In genomic region chr13:77896536-77896935, GRCh38 we compare ENCODE assay signal across 15 cellular contexts. TPM values are rescaled to one million over a fixed set of nuclear protein-coding genes. Genes with fewer than 3 reads are reported as not detected.
A peak's percentile ranks its signal among the peaks of the same experiment; 100 is the strongest.
DNase-seq lines count a peak whose midpoint lies in the region; ATAC-seq, FAIRE-seq and TF ChIP-seq lines count a peak whose summit lies in the region.
"Had no signal": no experiment of that assay in that cellular context is flagged by ENCODE, and none has a peak within 500 bp of the region (broad histone marks: within the 10 kb centered on the region; RNA-seq: fewer than 3 reads in every experiment).

No MANE protein-coding gene starts in this region.

- H3K4me1 ChIP-seq in testis: no peaks in the 10 kb centered on the region

- H3K4me3 ChIP-seq in fibroblast of pulmonary artery (replicated peaks; ENCODE audit: low read depth, low read length) (no peak overlapping the region), testis (no peak overlapping the region)
- H3K4me3 ChIP-seq: BLaER1 treated with 17β-estradiol and CSF1 and Interleukin-3, amounts not matched to agents 10 nM and 100 nM had no signal

- H3K4me3 Mint-ChIP-seq in WTC11: no peak overlapping the region
- no peak overlapping the region for H3K4me3 Mint-ChIP-seq in mesothelial cell of epicardium
- H3K4me3 Mint-ChIP-seq: activated CD8-positive, alpha-beta memory T cell treated with anti-CD3 and anti-CD28 coated beads, Interleukin-2, amount 10 ng/mL, durations not matched to agents 7 days and 5 days; stimulated activated memory B cell treated with anti-CD40 and anti-IgM and Interleukin-4, amounts not matched to agents 10 μg/mL and 1 μg/mL and 100 μg/mL, for 72 hours had no signal

- DNase-seq in WTC11 (ENCODE audit: low spot score) (no peak), fibroblast of pulmonary artery (ENCODE audit: low read depth) (peak; percentile 95), mesothelial cell of epicardium (ENCODE audit: low spot score in 2 of 2, unreplicated experiment in 2 of 2) (no peak), testis (peak; percentile 44), mucosa of gallbladder (ENCODE audit: low spot score) (no peak), HTR-8/SVneo (ENCODE audit: insufficient read length, low spot score) (no peak), HPDE6-E6E7 (ENCODE audit: extremely low spot score) (no peak)
- DNase-seq: activated CD8-positive, alpha-beta memory T cell treated with anti-CD3 and anti-CD28 coated beads, Interleukin-2, amount 10 ng/mL, durations not matched to agents 7 days and 5 days; activated naive CD4-positive, alpha-beta T cell treated with anti-CD3 and anti-CD28 coated beads, Interleukin-2, amount 50 U/mL, for 16 hours; NCI-H2081 treated with DMSO at 0.1 percent for 48 hours; stimulated activated CD4-positive, alpha-beta T cell treated with anti-CD3 and anti-CD28 coated beads, Interleukin-4, amount 100 ng/mL, for 1 hour had no signal

- no peak for ATAC-seq in WTC11
- ATAC-seq in GM19351 (IDR thresholded peaks at IDR 0.05; ENCODE audit: unreplicated experiment): no peak
- ATAC-seq: activated CD8-positive, alpha-beta memory T cell treated with anti-CD3 and anti-CD28 coated beads, Interleukin-2, amount 10 ng/mL, durations not matched to agents 7 days and 5 days; stimulated activated memory B cell treated with anti-CD40 and anti-IgM and Interleukin-4, amounts not matched to agents 10 μg/mL and 1 μg/mL and 100 μg/mL, for 72 hours had no signal

- H3K4me1 Mint-ChIP-seq in WTC11 (peaks cover 31% of the 10 kb centered on the region), mesothelial cell of epicardium (peaks cover 16% of the 10 kb centered on the region)
- H3K4me1 Mint-ChIP-seq: activated CD8-positive, alpha-beta memory T cell treated with anti-CD3 and anti-CD28 coated beads, Interleukin-2, amount 10 ng/mL, durations not matched to agents 7 days and 5 days had no signal

- intact Hi-C loops in testis (cut with DNase I; ENCODE audit: low total_unique reads): no loop called here

- TF ChIP-seq POLR2A in testis (IDR thresholded peaks at IDR 0.05): no peak

- no peak for FAIRE-seq in HTR-8/SVneo (lab: Jason Lieb, UNC)
- FAIRE-seq: colon had no signal

- H3K36me3 ChIP-seq in testis (ENCODE audit: low read depth, missing control alignments): no peaks in the 10 kb centered on the region
- H3K36me3 ChIP-seq: BLaER1 treated with 17β-estradiol and CSF1 and Interleukin-3, amounts not matched to agents 10 nM and 100 nM had no signal

- no peaks in the 10 kb centered on the region for H3K27me3 ChIP-seq in testis
- H3K27me3 ChIP-seq: BLaER1 treated with 17β-estradiol and CSF1 and Interleukin-3, amounts not matched to agents 10 nM and 100 nM had no signal

- 51 to 64% methylated on average over 8 of the region's 8 CpGs for WGBS in testis, 2 donors

- POLR2A ChIA-PET in WTC11 (lab: Charles Lee): no interaction called here

- no peaks in the 10 kb centered on the region for H3K9me3 Mint-ChIP-seq in WTC11
- H3K9me3 Mint-ChIP-seq in mesothelial cell of epicardium: no peaks in the 10 kb centered on the region
- H3K9me3 Mint-ChIP-seq: stimulated activated memory B cell treated with anti-CD40 and anti-IgM and Interleukin-4, amounts not matched to agents 10 μg/mL and 1 μg/mL and 100 μg/mL, for 72 hours had no signal

- H3K9me3 ChIP-seq in testis: no peaks in the 10 kb centered on the region
- H3K9me3 ChIP-seq: BLaER1 treated with 17β-estradiol and CSF1 and Interleukin-3, amounts not matched to agents 10 nM and 100 nM had no signal

- TF ChIP-seq CTCF in WTC11 (IDR thresholded peaks at IDR 0.05): no peak
- no peak for TF ChIP-seq CTCF in fibroblast of pulmonary artery (IDR thresholded peaks at IDR 0.05; ENCODE audit: low read length, missing control alignments)
- TF ChIP-seq CTCF in mesothelial cell of epicardium (IDR thresholded peaks at IDR 0.05; ENCODE audit: unreplicated experiment): no peak
- no peak for TF ChIP-seq CTCF in testis (IDR thresholded peaks at IDR 0.05)

- peaks cover 37% of the 10 kb centered on the region for H3K36me3 Mint-ChIP-seq in WTC11
- H3K36me3 Mint-ChIP-seq in mesothelial cell of epicardium: no peaks in the 10 kb centered on the region
- H3K36me3 Mint-ChIP-seq: activated CD8-positive, alpha-beta memory T cell treated with anti-CD3 and anti-CD28 coated beads, Interleukin-2, amount 10 ng/mL, durations not matched to agents 7 days and 5 days; stimulated activated memory B cell treated with anti-CD40 and anti-IgM and Interleukin-4, amounts not matched to agents 10 μg/mL and 1 μg/mL and 100 μg/mL, for 72 hours had no signal

- no peaks in the 10 kb centered on the region for H3K27me3 Mint-ChIP-seq in WTC11 (ENCODE audit: low read depth)
- no peaks in the 10 kb centered on the region for H3K27me3 Mint-ChIP-seq in mesothelial cell of epicardium (ENCODE audit: low read depth)
- H3K27me3 Mint-ChIP-seq: activated CD8-positive, alpha-beta memory T cell treated with anti-CD3 and anti-CD28 coated beads, Interleukin-2, amount 10 ng/mL, durations not matched to agents 7 days and 5 days had no signal

- CTCF ChIA-PET in WTC11 (lab: Charles Lee): interaction anchor here (1.2 kb wide), 1 partner anchor 225 kb away, joined by 4 read pairs; no protein-coding TSS in a partner anchor

- peak overlapping the region; percentile 25 to 76 for H3K27ac ChIP-seq in testis

- H3K27ac Mint-ChIP-seq in WTC11 (peak overlapping the region; percentile 36), mesothelial cell of epicardium (peak overlapping the region; percentile 54)
- H3K27ac Mint-ChIP-seq: activated CD8-positive, alpha-beta memory T cell treated with anti-CD3 and anti-CD28 coated beads, Interleukin-2, amount 10 ng/mL, durations not matched to agents 7 days and 5 days; stimulated activated memory B cell treated with anti-CD40 and anti-IgM and Interleukin-4, amounts not matched to agents 10 μg/mL and 1 μg/mL and 100 μg/mL, for 72 hours had no signal

TF ChIP-seq in WTC11, 78 proteins besides CTCF, POLR2A, EP300 and RAD21 (continues in another document):
- TF ChIP-seq MYBL2 (CRISPR knock-in tag; IDR thresholded peaks at IDR 0.05) (no peak), ZNF317 (CRISPR knock-in tag; IDR thresholded peaks at IDR 0.05; ENCODE audit: borderline replicate concordance, low read depth) (no peak), GRHL2 (CRISPR knock-in tag; IDR thresholded peaks at IDR 0.05; ENCODE audit: insufficient replicate concordance, severe bottlenecking) (no peak), ZNF281 (CRISPR knock-in tag; IDR thresholded peaks at IDR 0.05) (no peak), SOX15 (CRISPR knock-in tag; IDR thresholded peaks at IDR 0.05) (no peak), ATF3 (CRISPR knock-in tag; conservative IDR thresholded peaks at IDR 0.05) (no peak), ARID4B (CRISPR knock-in tag; IDR thresholded peaks at IDR 0.05; ENCODE audit: borderline replicate concordance) (no peak)

RNA-seq across cellular contexts. Expression of gene EDNRB, which starts 22.1 kb away (rescaled TPM):
- total RNA-seq in WTC11 (2021) (55.8 to 142 TPM (median 142 TPM) in 3 replicates), mesothelial cell of epicardium (3.0 to 3.4 TPM (median 3.2 TPM) in 3 replicates), testis (1 to 10 TPM; 4.6 to 5.9 TPM), mucosa of gallbladder (9.5 TPM)
- 3.5 TPM for polyA plus RNA-seq in testis (ENCODE audit: insufficient read depth, low read depth, low replicate concordance)
- total RNA-seq: activated CD8-positive, alpha-beta memory T cell treated with anti-CD3 and anti-CD28 coated beads, Interleukin-2, amount 10 ng/mL, durations not matched to agents 7 days and 5 days had no signal

Comparison
In these comparisons a context has a peak if more than half of its experiments do, and no peak if none do; other contexts are left out.
1. DNase-seq: peak in fibroblast of pulmonary artery (single experiment) and testis (single experiment); none in WTC11 (single experiment), mesothelial cell of epicardium (0 of 2), mucosa of gallbladder (single experiment), HTR-8/SVneo (single experiment) and HPDE6-E6E7 (single experiment).